ENCODE assay signal across 10 cellular contexts in the genomic region with DNA sequence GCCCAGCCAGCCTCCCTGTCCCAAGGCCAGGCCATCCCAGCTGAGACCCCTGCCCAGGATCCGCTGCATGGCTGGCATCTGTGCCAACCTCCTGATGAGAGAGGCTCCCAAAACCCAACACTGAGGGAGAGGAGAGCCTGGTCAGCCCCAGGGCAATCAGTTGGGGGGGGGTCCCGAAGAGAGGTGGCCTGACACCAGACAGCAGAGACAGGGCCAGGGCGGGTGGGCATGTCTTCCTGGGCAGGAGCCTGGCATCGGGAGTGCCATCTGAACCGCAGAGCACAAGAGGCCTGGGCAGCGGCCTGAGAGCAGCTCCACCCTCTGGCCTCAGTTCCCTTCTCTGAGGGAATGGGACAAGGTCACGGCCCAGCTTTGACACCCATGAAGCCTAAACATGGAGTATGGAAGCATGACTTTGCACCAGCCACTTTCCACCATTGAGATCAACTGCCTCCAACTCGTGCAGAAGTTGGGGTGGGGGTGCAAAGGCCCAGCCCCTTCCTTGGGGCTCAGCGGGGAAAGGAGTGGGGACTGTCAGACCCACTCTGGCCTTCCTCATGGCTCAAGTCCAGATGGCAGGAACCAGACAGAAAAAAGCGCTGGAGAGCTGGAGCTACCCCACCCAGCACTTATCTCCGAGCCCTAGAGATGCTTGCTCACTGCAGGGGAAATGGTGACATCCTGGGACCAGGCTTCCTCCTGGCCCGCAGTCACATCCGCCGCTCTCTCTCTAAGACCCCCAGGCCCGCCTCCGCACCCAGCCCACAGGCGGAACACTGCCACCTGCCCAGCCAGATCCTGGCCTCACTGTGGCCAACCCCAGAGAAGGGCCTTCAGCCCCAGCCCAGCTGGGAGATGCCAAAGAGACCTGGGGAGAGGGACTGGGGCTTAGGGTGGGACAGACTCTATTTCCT. TPM values are rescaled to one million over a fixed set of nuclear protein-coding genes. Genes with fewer than 3 reads are reported as not detected.
DNase-seq lines count a peak whose midpoint lies in the region; TF ChIP-seq lines count a peak whose summit lies in the region.
"Had no signal": no experiment of that assay in that cellular context is flagged by ENCODE, and none has a peak within 500 bp of the region (broad histone marks: within the 10 kb centered on the region; RNA-seq: fewer than 3 reads in every experiment).

No MANE protein-coding gene starts in this region.

- peaks cover 3% of the 10 kb centered on the region for H3K36me3 Mint-ChIP-seq in activated naive CD4-positive, alpha-beta T cell treated with anti-CD3 and anti-CD28 coated beads for 36 hours (ENCODE audit: low read depth)
- no peaks in the 10 kb centered on the region for H3K36me3 Mint-ChIP-seq in type B pancreatic cell

- H3K27ac Mint-ChIP-seq in activated naive CD4-positive, alpha-beta T cell treated with anti-CD3 and anti-CD28 coated beads for 36 hours: no peak overlapping the region
- H3K27ac Mint-ChIP-seq in type B pancreatic cell: peak overlapping the region; percentile 85

- H3K79me2 ChIP-seq in SU-DHL-6 (ENCODE audit: insufficient read depth, low read length): no peaks in the 10 kb centered on the region

- peak overlapping the region; percentile 60 for H3K9ac ChIP-seq in SU-DHL-6 (ENCODE audit: low read length)

- H3K27me3 Mint-ChIP-seq in activated naive CD4-positive, alpha-beta T cell treated with anti-CD3 and anti-CD28 coated beads for 36 hours (ENCODE audit: low read depth): no peaks in the 10 kb centered on the region
- H3K27me3 Mint-ChIP-seq in type B pancreatic cell: no peaks in the 10 kb centered on the region

- CTCF ChIA-PET in activated naive CD4-positive, alpha-beta T cell treated with anti-CD3 and anti-CD28 coated beads for 36 hours (lab: Charles Lee): interaction anchor here (0.7 to 2.3 kb wide), 6 partner anchors 11 to 94 kb away, joined by 4 to 6 read pairs (median 4); a partner anchor contains a TSS

- H3K27me3 ChIP-seq in SU-DHL-6 (ENCODE audit: low read length) (no peaks in the 10 kb centered on the region), layer of hippocampus (ENCODE audit: control insufficient read depth, insufficient read depth, low read length) (no peaks in the 10 kb centered on the region)

- DNase-seq in activated naive CD4-positive, alpha-beta T cell treated with anti-CD3 and anti-CD28 coated beads for 36 hours: peak; percentile 15
- DNase-seq in activated naive CD4-positive, alpha-beta T cell treated with Interleukin-2 at 50 U/mL for 16 hours: no peak
- DNase-seq in type B pancreatic cell (ENCODE audit: extremely low spot score, unreplicated experiment) (no peak), cerebellum (ENCODE audit: low spot score) (no peak), Ammon's horn (ENCODE audit: low spot score) (no peak), glomerular visceral epithelial cell (ENCODE audit: extremely low spot score) (no peak)
- DNase-seq: NCI-H524; stimulated activated CD4-positive, alpha-beta T cell treated with anti-CD3 and anti-CD28 coated beads, Interleukin-2, amount 100 ng/mL, for 24 hours had no signal

- H4K20me1 ChIP-seq in SU-DHL-6 (ENCODE audit: low read depth, low read length): no peaks in the 10 kb centered on the region

- no peaks in the 10 kb centered on the region for H3K9me3 Mint-ChIP-seq in activated naive CD4-positive, alpha-beta T cell treated with anti-CD3 and anti-CD28 coated beads for 36 hours
- H3K9me3 Mint-ChIP-seq in type B pancreatic cell: no peaks in the 10 kb centered on the region

- peak overlapping the region; percentile 90 for H3K27ac ChIP-seq in SU-DHL-6 (ENCODE audit: low read depth, low read length)
- peak overlapping the region; percentile 77 for H3K27ac ChIP-seq in layer of hippocampus (ENCODE audit: low read depth, low read length)

- no peak overlapping the region for H3K4me3 ChIP-seq in SU-DHL-6 (ENCODE audit: insufficient read depth, low read length, poor library complexity, severe bottlenecking)

- no peaks in the 10 kb centered on the region for H3K36me3 ChIP-seq in SU-DHL-6 (ENCODE audit: low read length)

- H3K4me3 Mint-ChIP-seq in activated naive CD4-positive, alpha-beta T cell treated with anti-CD3 and anti-CD28 coated beads for 36 hours: no peak overlapping the region
- H3K4me3 Mint-ChIP-seq in type B pancreatic cell: no peak overlapping the region

- H3K9me2 ChIP-seq in SU-DHL-6 (replicated peaks; ENCODE audit: insufficient read depth, low read length): no peaks in the 10 kb centered on the region

- H3K9me3 ChIP-seq in SU-DHL-6 (ENCODE audit: insufficient read depth, low read length): no peaks in the 10 kb centered on the region

- H2AFZ ChIP-seq in SU-DHL-6 (ENCODE audit: low read depth, low read length, severe bottlenecking): no peak overlapping the region

- peaks cover 32% of the 10 kb centered on the region for H3F3A ChIP-seq in SU-DHL-6 (ENCODE audit: insufficient read depth)

- TF ChIP-seq CTCF in SU-DHL-6 (IDR thresholded peaks at IDR 0.05; ENCODE audit: insufficient read depth, low read length, poor library complexity, severe bottlenecking) (no peak), type B pancreatic cell (conservative IDR thresholded peaks at IDR 0.05) (no peak)

- peak overlapping the region; percentile 59 for H3K4me2 ChIP-seq in SU-DHL-6 (ENCODE audit: low read depth, low read length, poor library complexity, severe bottlenecking)

- intact Hi-C loops in activated naive CD4-positive, alpha-beta T cell treated with anti-CD3 and anti-CD28 coated beads for 36 hours (cut with micrococcal nuclease): no loop called here

- peaks cover 31% of the 10 kb centered on the region for H3K4me1 Mint-ChIP-seq in activated naive CD4-positive, alpha-beta T cell treated with anti-CD3 and anti-CD28 coated beads for 36 hours (ENCODE audit: low read depth)
- peaks cover 11% of the 10 kb centered on the region for H3K4me1 Mint-ChIP-seq in type B pancreatic cell (ENCODE audit: unreplicated experiment)

RNA-seq across cellular contexts. Expression of a gene that starts 9.7 kb away (rescaled TPM):
- total RNA-seq in activated naive CD4-positive, alpha-beta T cell treated with anti-CD3 and anti-CD28 coated beads for 36 hours: 10 to 100 TPM; 13.3 to 13.4 TPM
- 12.3 and 17.2 TPM in 2 replicates for total RNA-seq in type B pancreatic cell (ENCODE audit: low replicate concordance)
- 2.4 TPM for total RNA-seq in cerebellum

RNA-seq across cellular contexts. Expression of a gene that starts 24.1 kb away (rescaled TPM):
- not detected for total RNA-seq in activated naive CD4-positive, alpha-beta T cell treated with anti-CD3 and anti-CD28 coated beads for 36 hours
- total RNA-seq in type B pancreatic cell (ENCODE audit: low replicate concordance) (not detected in 2 replicates), cerebellum (0.27 TPM)

RNA-seq across cellular contexts. Expression of a gene that starts 38.6 kb away (rescaled TPM):
- total RNA-seq in activated naive CD4-positive, alpha-beta T cell treated with anti-CD3 and anti-CD28 coated beads for 36 hours: 10 to 100 TPM; 18.8 TPM
- 38.5 and 51.5 TPM in 2 replicates for total RNA-seq in type B pancreatic cell (ENCODE audit: low replicate concordance)
- 39.6 TPM for total RNA-seq in cerebellum

RNA-seq across cellular contexts. Expression of a gene that starts 46.0 kb away (rescaled TPM):
- not detected for total RNA-seq in activated naive CD4-positive, alpha-beta T cell treated with anti-CD3 and anti-CD28 coated beads for 36 hours
- total RNA-seq in type B pancreatic cell (ENCODE audit: low replicate concordance) (2.5 and 10.0 TPM in 2 replicates), cerebellum (5.6 TPM)

RNA-seq across cellular contexts. Expression of a gene that starts 48.3 kb away (rescaled TPM):
- total RNA-seq in activated naive CD4-positive, alpha-beta T cell treated with anti-CD3 and anti-CD28 coated beads for 36 hours: not detected
- 0.33 and 3.3 TPM in 2 replicates for total RNA-seq in type B pancreatic cell (ENCODE audit: low replicate concordance)
- total RNA-seq in cerebellum: 5.7 TPM
